Comparison of ENCODE assay signal across 1 cellular context in the genomic region with DNA sequence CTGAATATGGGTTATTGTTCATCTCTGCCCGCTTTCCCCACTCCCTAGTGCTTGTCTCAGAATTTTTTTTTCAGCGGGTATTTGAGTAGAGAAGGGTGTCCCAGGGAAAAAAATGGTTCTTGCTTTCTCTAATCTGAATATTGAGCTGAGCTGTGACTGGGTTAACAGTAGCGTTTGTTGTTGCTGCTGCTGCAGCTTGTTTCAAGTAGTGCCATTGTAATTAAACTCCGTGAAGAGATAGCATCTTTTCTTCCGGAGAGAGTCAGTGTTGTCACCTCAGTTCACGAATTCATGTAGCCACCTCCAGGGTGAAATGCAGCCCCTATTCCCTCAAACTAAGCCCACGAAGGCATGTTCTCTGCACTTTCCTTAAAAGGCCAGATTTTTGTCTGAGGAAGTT.
TF ChIP-seq lines count a peak whose summit lies in the region.

No MANE protein-coding gene starts in this region.

TF ChIP-seq in HCT116, 20 proteins besides CTCF, POLR2A, EP300 and RAD21 (continued from another document):
- TF ChIP-seq POLR2AphosphoS5 (IDR thresholded peaks at IDR 0.05; ENCODE audit: low read depth, low read length) = no peak
- TF ChIP-seq, protein P1, sequence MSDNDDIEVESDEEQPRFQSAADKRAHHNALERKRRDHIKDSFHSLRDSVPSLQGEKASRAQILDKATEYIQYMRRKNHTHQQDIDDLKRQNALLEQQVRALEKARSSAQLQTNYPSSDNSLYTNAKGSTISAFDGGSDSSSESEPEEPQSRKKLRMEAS (IDR thresholded peaks at IDR 0.05) = no peak
- no peak for TF ChIP-seq ZBTB33 (IDR thresholded peaks at IDR 0.05; ENCODE audit: extremely low read depth, insufficient replicate concordance, low read length)
- no peak for TF ChIP-seq YY1 (IDR thresholded peaks at IDR 0.05; ENCODE audit: extremely low read depth, insufficient replicate concordance, low read depth, low read length)
- no peak for TF ChIP-seq SRF (IDR thresholded peaks at IDR 0.05; ENCODE audit: low read depth)
- no peak for TF ChIP-seq ELF1 (IDR thresholded peaks at IDR 0.05; ENCODE audit: borderline replicate concordance, low read depth)
